29 cellular contexts compared by ENCODE assay signal in the genomic region with DNA sequence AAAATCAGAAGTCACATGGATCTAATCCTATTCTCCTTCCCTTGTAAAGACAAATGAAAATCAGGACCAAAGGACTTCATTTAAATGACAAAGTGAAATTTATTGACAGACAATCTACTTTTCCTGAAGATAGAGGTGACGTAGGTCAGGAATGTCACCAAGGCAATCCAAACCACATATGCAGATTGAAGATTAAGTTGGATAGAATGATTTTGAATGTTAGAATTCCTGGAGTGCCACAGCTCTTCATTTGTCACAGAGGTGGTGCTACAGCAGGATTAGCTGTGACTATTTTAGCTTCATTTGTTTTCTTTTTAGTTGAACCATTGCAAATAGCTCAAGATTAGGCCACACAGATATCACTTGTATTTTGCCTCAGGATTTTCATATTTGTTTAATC.
"Had no signal": no experiment of that assay in that cellular context is flagged by ENCODE, and none has a peak within 500 bp of the region (broad histone marks: within the 10 kb centered on the region; RNA-seq: fewer than 3 reads in every experiment).

No MANE protein-coding gene starts in this region.

- H3K27ac ChIP-seq: adrenal gland, SJCRH30, SK-N-MC, WERI-Rb-1 had no signal

- H3K27me3 ChIP-seq: adrenal gland, SJCRH30 had no signal

- H3K27me3 Mint-ChIP-seq: activated CD4-positive, alpha-beta T cell treated with anti-CD3 and anti-CD28 coated beads, Interleukin-2, amount 10 ng/mL, durations not matched to agents 24 days and 14 days; activated CD8-positive, alpha-beta T cell treated with anti-CD3 and anti-CD28 coated beads for 36 hours; brain had no signal

- H3K4me3 Mint-ChIP-seq: activated CD4-positive, alpha-beta T cell treated with anti-CD3 and anti-CD28 coated beads, Interleukin-2, amount 10 ng/mL, durations not matched to agents 24 days and 14 days; activated CD8-positive, alpha-beta T cell treated with anti-CD3 and anti-CD28 coated beads for 36 hours; brain had no signal

- H3K4me1 Mint-ChIP-seq: activated CD4-positive, alpha-beta T cell treated with anti-CD3 and anti-CD28 coated beads, Interleukin-2, amount 10 ng/mL, durations not matched to agents 24 days and 14 days; brain had no signal

- H3K27ac Mint-ChIP-seq: activated CD4-positive, alpha-beta T cell treated with anti-CD3 and anti-CD28 coated beads, Interleukin-2, amount 10 ng/mL, durations not matched to agents 24 days and 14 days; activated CD8-positive, alpha-beta T cell treated with anti-CD3 and anti-CD28 coated beads for 36 hours; activated naive CD4-positive, alpha-beta T cell treated with anti-CD3 and anti-CD28 coated beads, Interleukin-2, amount 50 U/mL, for 72 hours; activated T-helper 2 cell treated with anti-CD3 and anti-CD28 coated beads, Interferon-gamma antibody, Interleukin-2, Interleukin-4, amounts not matched to agents 10 μg/mL and 5 μg/mL and 100 μg/mL, durations not matched to agents 14 hours and 24 hours and 36 hours; brain had no signal

- H3K9me3 Mint-ChIP-seq: activated CD4-positive, alpha-beta T cell treated with anti-CD3 and anti-CD28 coated beads, Interleukin-2, amount 10 ng/mL, durations not matched to agents 24 days and 14 days; activated CD8-positive, alpha-beta T cell treated with anti-CD3 and anti-CD28 coated beads for 36 hours; activated T-helper 2 cell treated with anti-CD3 and anti-CD28 coated beads, Interferon-gamma antibody, Interleukin-2, Interleukin-4, amounts not matched to agents 10 μg/mL and 5 μg/mL and 100 μg/mL, durations not matched to agents 14 hours and 24 hours and 36 hours; brain had no signal

- DNase-seq: activated CD4-positive, alpha-beta T cell treated with anti-CD3 and anti-CD28 coated beads, Interleukin-2, amount 10 ng/mL, durations not matched to agents 24 days and 14 days; activated CD4-positive, alpha-beta T cell treated with anti-CD3 and anti-CD28 coated beads, Interleukin-2, amount 50 U/mL, for 4 hours; activated CD8-positive, alpha-beta T cell treated with anti-CD3 and anti-CD28 coated beads for 36 hours; activated gamma-delta T cell; activated naive CD4-positive, alpha-beta T cell treated with Interleukin-2 at 50 U/mL for 16 hours; activated T-cell treated with anti-CD3 and anti-CD28 coated beads, Interleukin-2, amount 50 U/mL, for 1 hour; adrenal gland; caudate nucleus; NCI-H1092 treated with DMSO at 0.1 percent for 48 hours; NCI-H1417; NCI-H146; NCI-H187; NCI-H2029 treated with DMSO at 0.1 percent for 48 hours; NCI-H2107; NCI-H2171; NCI-H510A; NCI-H526; NCI-H748 treated with DMSO at 0.1 percent for 48 hours; NK-92 treated with Interleukin-12 subunit alpha and Interleukin-12 subunit beta, amount 100 ng/mL, for 24 hours; SHP77; SJCRH30; T1000; WERI-Rb-1 had no signal

- H3K36me3 ChIP-seq: adrenal gland, SJCRH30, WERI-Rb-1 had no signal

- H3K4me1 ChIP-seq: adrenal gland had no signal

- H3K36me3 Mint-ChIP-seq: activated naive CD4-positive, alpha-beta T cell treated with anti-CD3 and anti-CD28 coated beads, Interleukin-2, amount 50 U/mL, for 72 hours; brain had no signal

- ATAC-seq: activated CD8-positive, alpha-beta T cell treated with anti-CD3 and anti-CD28 coated beads for 36 hours; activated naive CD4-positive, alpha-beta T cell treated with anti-CD3 and anti-CD28 coated beads, Interleukin-2, amount 50 U/mL, for 72 hours had no signal

- FAIRE-seq: astrocyte, bronchial epithelial cell had no signal

- H3K4me3 ChIP-seq: adrenal gland, SJCRH30, SK-N-MC had no signal

- H3K9me3 ChIP-seq: SJCRH30 had no signal
